Comparison of ENCODE assay signal across 22 cellular contexts in the genomic region with DNA sequence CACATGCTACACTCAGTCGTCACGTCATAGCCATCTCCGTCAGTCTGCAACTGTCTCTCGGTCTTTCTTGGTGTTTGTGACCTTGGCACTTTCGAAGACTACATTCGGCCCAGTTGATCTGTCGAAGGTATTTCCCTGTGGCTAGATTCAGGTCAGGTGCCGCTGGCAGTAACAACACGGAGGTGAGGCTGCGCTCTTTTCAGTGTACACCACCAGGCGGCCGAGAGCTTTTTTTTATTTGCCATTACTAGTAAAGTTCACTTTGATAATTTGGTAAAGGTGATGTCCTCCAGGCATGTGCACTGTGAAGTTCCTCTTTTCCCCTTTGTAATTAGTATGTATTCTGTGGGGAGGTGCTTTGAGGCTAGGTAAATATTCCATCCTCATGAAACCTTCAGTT. TPM values are rescaled to one million over a fixed set of nuclear protein-coding genes. Genes with fewer than 3 reads are reported as not detected.
DNase-seq lines count a peak whose midpoint lies in the region; ATAC-seq and TF ChIP-seq lines count a peak whose summit lies in the region.
"Had no signal": no experiment of that assay in that cellular context is flagged by ENCODE, and none has a peak within 500 bp of the region (broad histone marks: within the 10 kb centered on the region; RNA-seq: fewer than 3 reads in every experiment).

No MANE protein-coding gene starts in this region.

- H3K27ac ChIP-seq in neural progenitor cell, result no peak overlapping the region

- TF ChIP-seq CTCF in HFFc6 (IDR thresholded peaks at IDR 0.05) (0 out of 2 replicates have a peak, but pooled peaks have one; percentile 12), WTC11 (IDR thresholded peaks at IDR 0.05) (no peak), glutamatergic neuron (IDR thresholded peaks at IDR 0.05; ENCODE audit: partially characterized antibody, unreplicated experiment) (peak; percentile 10), neural progenitor cell (IDR thresholded peaks at IDR 0.05) (peak; percentile 4)

- H3K79me2 ChIP-seq in neural progenitor cell (ENCODE audit: low read depth), result peaks cover 96% of the 10 kb centered on the region

- H3K27me3 Mint-ChIP-seq in HFFc6 (ENCODE audit: insufficient read depth) (peaks cover 4% of the 10 kb centered on the region; the same call in 1 of the 2 replicates), WTC11 (ENCODE audit: low read depth) (no peaks in the 10 kb centered on the region), glutamatergic neuron (ENCODE audit: unreplicated experiment) (peaks cover 4% of the 10 kb centered on the region), neural progenitor cell (ENCODE audit: insufficient read depth, low read depth) (peaks cover 4% of the 10 kb centered on the region)
- H3K27me3 Mint-ChIP-seq: CD4-positive, alpha-beta memory T cell had no signal

- H3K4me3 Mint-ChIP-seq in HFFc6 (no peak overlapping the region), WTC11 (no peak overlapping the region), glutamatergic neuron (ENCODE audit: unreplicated experiment) (no peak overlapping the region), neural progenitor cell (no peak overlapping the region)
- H3K4me3 Mint-ChIP-seq: CD4-positive, alpha-beta memory T cell had no signal

- no peak overlapping the region for H3K9ac ChIP-seq in neural progenitor cell
- H3K9ac ChIP-seq: SK-N-SH had no signal

- H3K9me3 ChIP-seq in neural progenitor cell (ENCODE audit: low read depth), result no peaks in the 10 kb centered on the region
- H3K9me3 ChIP-seq: HAP-1, MG63, SK-N-SH had no signal

- peaks cover 53% of the 10 kb centered on the region for H4K20me1 ChIP-seq in neural progenitor cell (ENCODE audit: low read depth)

- H3K27ac Mint-ChIP-seq in HFFc6, result no peak overlapping the region
- H3K27ac Mint-ChIP-seq in WTC11, result no peak overlapping the region
- H3K27ac Mint-ChIP-seq in glutamatergic neuron (ENCODE audit: unreplicated experiment), result no peak overlapping the region
- H3K27ac Mint-ChIP-seq in neural progenitor cell, result no peak overlapping the region
- H3K27ac Mint-ChIP-seq: CD4-positive, alpha-beta memory T cell had no signal

- no peak overlapping the region for H3K4me3 ChIP-seq in neural progenitor cell
- H3K4me3 ChIP-seq: GM12878, HAP-1, MG63 had no signal

- no peak overlapping the region for H2AFZ ChIP-seq in neural progenitor cell (replicated peaks)

- H3K36me3 Mint-ChIP-seq in HFFc6 (ENCODE audit: low read depth) (0 out of 2 replicates have a peak, but pooled peaks cover 5% of the 10 kb centered on the region), WTC11 (peaks cover 31% of the 10 kb centered on the region), glutamatergic neuron (ENCODE audit: unreplicated experiment) (peaks cover 6% of the 10 kb centered on the region), neural progenitor cell (peaks cover 83% of the 10 kb centered on the region)

- no peaks in the 10 kb centered on the region for H3F3A ChIP-seq in neural progenitor cell (ENCODE audit: low read depth)

- no peaks in the 10 kb centered on the region for H3K27me3 ChIP-seq in neural progenitor cell
- H3K27me3 ChIP-seq: MG63 had no signal

- no peak for DNase-seq in HFFc6
- no peak for DNase-seq in WTC11 (ENCODE audit: low spot score)
- DNase-seq in glutamatergic neuron, result no peak
- no peak for DNase-seq in neural progenitor cell (ENCODE audit: low spot score)
- DNase-seq in cerebellar nuclear complex (lab: John Stamatoyannopoulos, UW), result no peak
- DNase-seq in NCI-H2227 treated with DMSO at 0.1 percent for 48 hours (lab: John Stamatoyannopoulos, UW), result no peak
- no peak for DNase-seq in medulla oblongata (ENCODE audit: extremely low spot score)
- DNase-seq: C1 segment of cervical spinal cord; CD4-positive, alpha-beta memory T cell; COR-L47; GDM1; IMR-90; KG1; MG63; NCI-H2029 treated with DMSO at 0.1 percent for 48 hours; NCI-H2171; NCI-H345; NCI-H510A treated with DMSO at 0.1 percent for 48 hours; SK-N-SH had no signal

- CTCF ChIA-PET in WTC11 (lab: Charles Lee), result interaction anchor here (0.5 to 1.6 kb wide), 8 partner anchors 9 to 97 kb away, joined by 3 to 9 read pairs (median 3); no protein-coding TSS in a partner anchor

- H3K4me2 ChIP-seq in neural progenitor cell, result no peak overlapping the region
- H3K4me2 ChIP-seq: SK-N-SH had no signal

- H3K9me3 Mint-ChIP-seq in HFFc6 (peaks cover 18% of the 10 kb centered on the region; the same call in 1 of the 2 replicates), WTC11 (peaks cover 14% of the 10 kb centered on the region), glutamatergic neuron (ENCODE audit: unreplicated experiment) (peaks cover 4% of the 10 kb centered on the region), neural progenitor cell (peaks cover 56% of the 10 kb centered on the region)

- POLR2A ChIA-PET in WTC11 (lab: Charles Lee), result no interaction called here

- H3K4me1 Mint-ChIP-seq in HFFc6 (ENCODE audit: low read depth), result no peaks in the 10 kb centered on the region
- peaks cover 5% of the 10 kb centered on the region; the same call in 1 of the 2 replicates for H3K4me1 Mint-ChIP-seq in WTC11
- H3K4me1 Mint-ChIP-seq in glutamatergic neuron (ENCODE audit: low read depth, unreplicated experiment), result peaks cover 5% of the 10 kb centered on the region
- H3K4me1 Mint-ChIP-seq in neural progenitor cell, result peaks cover 4% of the 10 kb centered on the region

- ATAC-seq in WTC11 (peak; percentile 69; the same call in 1 of the 2 replicates), GM19452 (IDR thresholded peaks at IDR 0.05; ENCODE audit: unreplicated experiment) (no peak)
- ATAC-seq: GM12878 had no signal

- peaks cover 8% of the 10 kb centered on the region for H3K36me3 ChIP-seq in neural progenitor cell

- no peaks in the 10 kb centered on the region for H3K4me1 ChIP-seq in neural progenitor cell

TF ChIP-seq in WTC11, 78 proteins besides CTCF, POLR2A, EP300 and RAD21 (continues in another document):
- TF ChIP-seq ZNF317 (CRISPR knock-in tag; IDR thresholded peaks at IDR 0.05; ENCODE audit: borderline replicate concordance, low read depth) (no peak), MXD4 (CRISPR knock-in tag; IDR thresholded peaks at IDR 0.05; ENCODE audit: borderline replicate concordance) (no peak), SMAD4 (CRISPR knock-in tag; IDR thresholded peaks at IDR 0.05) (no peak), ZNF138 (CRISPR knock-in tag; conservative IDR thresholded peaks at IDR 0.05) (no peak)
- TF ChIP-seq, protein P1, sequence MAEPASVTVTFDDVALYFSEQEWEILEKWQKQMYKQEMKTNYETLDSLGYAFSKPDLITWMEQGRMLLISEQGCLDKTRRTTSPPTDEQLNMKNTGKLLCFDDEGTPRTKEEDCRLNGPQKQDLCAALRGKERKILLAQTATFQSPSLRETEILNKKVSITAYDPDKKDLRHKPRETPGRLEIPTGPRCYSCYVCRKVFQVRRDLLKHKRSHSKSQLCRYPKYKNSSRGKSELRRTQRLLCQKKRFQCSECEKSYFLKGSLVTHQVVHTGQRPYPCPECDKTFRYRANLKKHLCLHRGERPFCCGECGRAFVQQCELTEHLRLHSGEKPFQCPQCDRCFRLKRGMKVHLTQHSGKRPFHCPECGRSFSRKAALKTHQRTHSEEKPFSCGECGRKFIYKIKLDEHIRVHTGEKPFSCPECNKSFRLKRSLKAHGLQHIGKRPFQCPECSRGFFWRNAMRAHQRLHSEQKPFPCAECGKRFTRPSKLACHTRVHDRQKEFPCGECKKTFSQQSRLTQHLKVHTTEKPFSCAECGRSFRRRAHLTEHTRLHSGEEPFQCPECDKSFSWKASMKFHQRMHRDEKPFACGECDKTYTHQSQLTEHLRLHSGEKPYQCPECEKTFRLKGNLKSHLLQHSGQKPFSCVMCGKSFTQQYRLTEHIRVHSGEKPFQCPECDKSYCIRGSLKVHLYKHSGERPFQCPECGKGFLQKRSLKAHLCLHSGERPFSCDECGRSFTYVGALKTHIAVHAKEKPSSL (CRISPR knock-in tag; conservative IDR thresholded peaks at IDR 0.05), result no peak
- TF ChIP-seq, protein P2, sequence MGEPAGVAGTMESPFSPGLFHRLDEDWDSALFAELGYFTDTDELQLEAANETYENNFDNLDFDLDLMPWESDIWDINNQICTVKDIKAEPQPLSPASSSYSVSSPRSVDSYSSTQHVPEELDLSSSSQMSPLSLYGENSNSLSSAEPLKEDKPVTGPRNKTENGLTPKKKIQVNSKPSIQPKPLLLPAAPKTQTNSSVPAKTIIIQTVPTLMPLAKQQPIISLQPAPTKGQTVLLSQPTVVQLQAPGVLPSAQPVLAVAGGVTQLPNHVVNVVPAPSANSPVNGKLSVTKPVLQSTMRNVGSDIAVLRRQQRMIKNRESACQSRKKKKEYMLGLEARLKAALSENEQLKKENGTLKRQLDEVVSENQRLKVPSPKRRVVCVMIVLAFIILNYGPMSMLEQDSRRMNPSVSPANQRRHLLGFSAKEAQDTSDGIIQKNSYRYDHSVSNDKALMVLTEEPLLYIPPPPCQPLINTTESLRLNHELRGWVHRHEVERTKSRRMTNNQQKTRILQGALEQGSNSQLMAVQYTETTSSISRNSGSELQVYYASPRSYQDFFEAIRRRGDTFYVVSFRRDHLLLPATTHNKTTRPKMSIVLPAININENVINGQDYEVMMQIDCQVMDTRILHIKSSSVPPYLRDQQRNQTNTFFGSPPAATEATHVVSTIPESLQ (CRISPR knock-in tag; IDR thresholded peaks at IDR 0.05), result no peak

RNA-seq across cellular contexts. Expression of a gene that starts 49.7 kb away (rescaled TPM):
- 1 to 10 TPM in 2 of 6 experiments, under 1 TPM in 4; 0.37 to 7.5 (median 0.93) TPM for total RNA-seq in HFFc6 (2021; fragmentation: NEBNext Ultra II Directional; extraction: Animal tissue kit (Norgen Biotek cat#: 25700))
- total RNA-seq in WTC11 (2021) (56.2 to 61.0 TPM (median 58.5 TPM) in 3 replicates), glutamatergic neuron (ENCODE audit: unreplicated experiment) (104 TPM), neural progenitor cell (ENCODE audit: low replicate concordance) (183 and 185 TPM in 2 replicates)
